Comparison of ENCODE assay signal across 10 cellular contexts in genomic region chr2:232365621-232366321, GRCh38. TPM values are rescaled to one million over a fixed set of nuclear protein-coding genes. Genes with fewer than 3 reads are reported as not detected.
A peak's percentile ranks its signal among the peaks of the same experiment; 100 is the strongest.
DNase-seq lines count a peak whose midpoint lies in the region; ATAC-seq, FAIRE-seq and TF ChIP-seq lines count a peak whose summit lies in the region.
"Had no signal": no experiment of that assay in that cellular context is flagged by ENCODE, and none has a peak within 500 bp of the region (broad histone marks: within the 10 kb centered on the region; RNA-seq: fewer than 3 reads in every experiment).

No MANE protein-coding gene starts in this region.

- CTCF ChIA-PET in HepG2 (lab: Yijun Ruan, JAX; ENCODE audit: low intra/inter-chr PET ratio, low total read pairs) = interaction anchor here (0.9 kb wide), 1 partner anchor 460 kb away, joined by 4 read pairs; no protein-coding TSS in a partner anchor

- intact Hi-C loops in HepG2 (cut with micrococcal nuclease; ENCODE audit: unreplicated experiment) = loop anchor here (1.0 kb wide), 1 partner anchor 459 kb away; no protein-coding TSS in a partner anchor

- no peaks in the 10 kb centered on the region for H4K20me1 ChIP-seq in HepG2 (ENCODE audit: insufficient read depth, low read length)

- peak overlapping the region; percentile 40 for H3K4me2 ChIP-seq in HepG2 (ENCODE audit: low read depth, low read length)

- H3K79me2 ChIP-seq in HepG2 (ENCODE audit: insufficient read depth, low read length) = no peaks in the 10 kb centered on the region

- no TSS peak for BruUV-seq in HepG2 (replicated peaks; lab: Mats Ljungman, UMichigan)

- no peaks in the 10 kb centered on the region for H3K27me3 Mint-ChIP-seq in T-helper 2 cell treated with Interferon-gamma antibody and Interleukin-4, amounts not matched to agents 5 μg/mL and 100 μg/mL, for 36 hours (ENCODE audit: low read depth)

- H3K27me3 ChIP-seq in HepG2 (ENCODE audit: control insufficient read depth in 1 of 2, insufficient read depth in 2 of 2, low read length in 2 of 2) = peaks cover 0 to 15% of the 10 kb centered on the region in 2 experiments; a peak in 3 of 5 replicates

- DNase-seq in ELR (ENCODE audit: low read depth) (peak; percentile 64), amniotic epithelial cell (ENCODE audit: low read depth) (peak; percentile 94), HepG2 (ENCODE audit: low spot score) (peak; percentile 62), NCI-H128 (lab: John Stamatoyannopoulos, UW; ENCODE audit: unreplicated experiment) (no peak), NCI-H526 treated with DMSO at 0.1 percent for 48 hours (lab: John Stamatoyannopoulos, UW) (no peak)
- no peak for DNase-seq in effector CD4-positive, alpha-beta T cell
- no peak for DNase-seq in T-helper 2 cell treated with Interferon-gamma antibody and Interleukin-4, amounts not matched to agents 5 μg/mL and 100 μg/mL, for 36 hours (ENCODE audit: low spot score)

- H3K9me3 Mint-ChIP-seq in T-helper 2 cell treated with Interferon-gamma antibody and Interleukin-4, amounts not matched to agents 5 μg/mL and 100 μg/mL, for 36 hours = no peaks in the 10 kb centered on the region

- TF ChIP-seq POLR2A in HepG2 (IDR thresholded peaks at IDR 0.05; ENCODE audit: insufficient read depth in 1 of 2, low read depth in 2 of 2, low read length in 2 of 2) = no peak

- peak; percentile 64 for FAIRE-seq in HepG2 (lab: Jason Lieb, UNC)
- FAIRE-seq: TTC549 had no signal

- WGBS in HepG2 (ENCODE audit: low lambda C conversion rate) = 47% methylated on average over 16 of the region's 20 CpGs

- ATAC-seq in HepG2 = peak; percentile 85

- H3K27ac Mint-ChIP-seq in T-helper 2 cell treated with Interferon-gamma antibody and Interleukin-4, amounts not matched to agents 5 μg/mL and 100 μg/mL, for 36 hours = no peak overlapping the region

- H3K27ac ChIP-seq in HepG2 (ENCODE audit: extremely low read length, insufficient read depth, low read length) = no peak overlapping the region

- no peaks in the 10 kb centered on the region for H3K36me3 ChIP-seq in HepG2 (replicated peaks in 1 of 2; ENCODE audit: control insufficient read depth in 1 of 2, insufficient read depth in 2 of 2, low read length in 2 of 2)

- H2AFZ ChIP-seq in HepG2 (ENCODE audit: low read length) = no peak overlapping the region

- no peak overlapping the region for H3K4me3 Mint-ChIP-seq in T-helper 2 cell treated with Interferon-gamma antibody and Interleukin-4, amounts not matched to agents 5 μg/mL and 100 μg/mL, for 36 hours

- TF ChIP-seq RAD21 in Ishikawa (IDR thresholded peaks at IDR 0.05; ENCODE audit: low read depth) (peak; percentile 64; the same call in 1 of the 2 replicates), HepG2 (CRISPR knock-in tag; IDR thresholded peaks at IDR 0.05) (peak; percentile 70)

- peak; percentile 78 for TF ChIP-seq CTCF in HepG2 (CRISPR knock-in tag; IDR thresholded peaks at IDR 0.05)

- no peaks in the 10 kb centered on the region; the same call in 1 of the 2 replicates for H3K9me3 ChIP-seq in HepG2 (ENCODE audit: low read length)

- no peaks in the 10 kb centered on the region for H3K36me3 Mint-ChIP-seq in T-helper 2 cell treated with Interferon-gamma antibody and Interleukin-4, amounts not matched to agents 5 μg/mL and 100 μg/mL, for 36 hours (ENCODE audit: low read depth)

- TF ChIP-seq EP300 in Ishikawa (IDR thresholded peaks at IDR 0.05; ENCODE audit: borderline replicate concordance) = no peak
- no peak for TF ChIP-seq EP300 in HepG2 (IDR thresholded peaks at IDR 0.05; ENCODE audit: low read depth in 2 of 2, low read length in 2 of 2)
- no peak for TF ChIP-seq EP300 in HepG2 (CRISPR knock-in tag; IDR thresholded peaks at IDR 0.05; ENCODE audit: borderline replicate concordance)

- peaks cover 15% of the 10 kb centered on the region for H3K4me1 Mint-ChIP-seq in T-helper 2 cell treated with Interferon-gamma antibody and Interleukin-4, amounts not matched to agents 5 μg/mL and 100 μg/mL, for 36 hours (ENCODE audit: low read depth)

- no peak overlapping the region for H3K9ac ChIP-seq in HepG2 (ENCODE audit: insufficient read depth, low read depth, low read length)

- H3K4me1 ChIP-seq in HepG2 (ENCODE audit: insufficient read depth, low read length) = peaks cover 48% of the 10 kb centered on the region

- H3K4me3 ChIP-seq in HepG2 (replicated peaks in 1 of 3; ENCODE audit: insufficient read depth in 1 of 3, low read depth in 2 of 3, low read length in 3 of 3) = no peak overlapping the region

- in situ Hi-C loops in HepG2 (cut with HindIII; ENCODE audit: extremely low pct_ligation_motif_present, low pct_unique_long_range_greater_than_20kb) = no loop called here

- POLR2A ChIA-PET in HepG2 (lab: Yijun Ruan, JAX) = no interaction called here

TF ChIP-seq in HepG2, 621 proteins besides CTCF, POLR2A, EP300 and RAD21 (continues in another document):
- no peak for TF ChIP-seq LCORL (IDR thresholded peaks at IDR 0.05)
- no peak for TF ChIP-seq LCORL (CRISPR knock-in tag; IDR thresholded peaks at IDR 0.05)
- 0 out of 2 replicates have a peak, but pooled peaks have one; percentile 24 for TF ChIP-seq ETV5 (CRISPR knock-in tag; IDR thresholded peaks at IDR 0.05; ENCODE audit: borderline replicate concordance)
- no peak for TF ChIP-seq HCFC1 (IDR thresholded peaks at IDR 0.05; ENCODE audit: low read depth, low read length)
- TF ChIP-seq MTF2 (CRISPR knock-in tag; IDR thresholded peaks at IDR 0.05; ENCODE audit: borderline replicate concordance) = peak; percentile 67; the same call in 1 of the 2 replicates
- TF ChIP-seq ZNF674 (CRISPR knock-in tag; IDR thresholded peaks at IDR 0.05; ENCODE audit: low read depth) = no peak
- TF ChIP-seq ZMYM3 (CRISPR knock-in tag; IDR thresholded peaks at IDR 0.05) = 0 out of 2 replicates have a peak, but pooled peaks have one; percentile 34

RNA-seq across cellular contexts. Expression of gene ALPP, which starts 12.8 kb away (rescaled TPM):
- not detected in 2 replicates for total RNA-seq in HepG2 (2016; rRNA removed; fragmentation: Illumina TruSeq; extraction: Trizol)
- total RNA-seq in HepG2 (2016; cell fraction: cytosol; rRNA removed; fragmentation: Illumina TruSeq; extraction: Trizol; ENCODE audit: low read depth) = not detected in 2 replicates
- not detected in 2 replicates for total RNA-seq in HepG2 (2016; cell fraction: insoluble cytoplasmic fraction; rRNA removed; fragmentation: Illumina TruSeq; extraction: Trizol)
- not detected in 2 replicates for total RNA-seq in HepG2 (2016; cell fraction: membrane; rRNA removed; fragmentation: Illumina TruSeq; extraction: Trizol)
- not detected in 2 replicates for total RNA-seq in HepG2 (2016; cell fraction: nucleus; rRNA removed; fragmentation: Illumina TruSeq; extraction: Trizol)
- not detected in 2 replicates for polyA plus RNA-seq in HepG2 (2011; rRNA removed)
- polyA plus RNA-seq in HepG2 (2011; cell fraction: cytosol; rRNA removed) = not detected in 2 replicates
- not detected in 2 replicates for polyA plus RNA-seq in HepG2 (2011; cell fraction: nucleus; rRNA removed)
- not detected in 2 replicates for polyA plus RNA-seq in HepG2 (2012)
- polyA plus RNA-seq in HepG2 (2016; cell fraction: cytosol; fragmentation: Illumina TruSeq; extraction: Trizol; ENCODE audit: low read depth) = not detected in 2 replicates
- polyA plus RNA-seq in HepG2 (2016; cell fraction: insoluble cytoplasmic fraction; fragmentation: Illumina TruSeq; extraction: Trizol; ENCODE audit: low read depth) = not detected in 2 replicates
- not detected in 2 replicates for polyA plus RNA-seq in HepG2 (2016; cell fraction: membrane; fragmentation: Illumina TruSeq; extraction: Trizol; ENCODE audit: low read depth)
- not detected in 2 replicates for polyA plus RNA-seq in HepG2 (2016; cell fraction: nucleus; fragmentation: Illumina TruSeq; extraction: Trizol; ENCODE audit: insufficient read depth, low read depth)
- 1.1 TPM in 1 of 2 replicates, not detected in the other for polyA minus RNA-seq in HepG2 (2011; rRNA and poly(A)+ RNA removed; ENCODE audit: low replicate concordance)
- not detected in 2 replicates for polyA minus RNA-seq in HepG2 (2011; cell fraction: cytosol; rRNA and poly(A)+ RNA removed)
- not detected in 2 replicates for polyA minus RNA-seq in HepG2 (2011; cell fraction: nucleus; rRNA and poly(A)+ RNA removed)
- polyA plus RNA-seq: neural cell had no signal

RNA-seq across cellular contexts. Expression of gene ALPG, which starts 40.9 kb away (rescaled TPM):
- not detected in 2 replicates for total RNA-seq in HepG2 (2016; rRNA removed; fragmentation: Illumina TruSeq; extraction: Trizol)
- not detected in 2 replicates for total RNA-seq in HepG2 (2016; cell fraction: cytosol; rRNA removed; fragmentation: Illumina TruSeq; extraction: Trizol; ENCODE audit: low read depth)
- total RNA-seq in HepG2 (2016; cell fraction: insoluble cytoplasmic fraction; rRNA removed; fragmentation: Illumina TruSeq; extraction: Trizol) = not detected in 2 replicates
- not detected in 2 replicates for total RNA-seq in HepG2 (2016; cell fraction: membrane; rRNA removed; fragmentation: Illumina TruSeq; extraction: Trizol)
- not detected in 2 replicates for total RNA-seq in HepG2 (2016; cell fraction: nucleus; rRNA removed; fragmentation: Illumina TruSeq; extraction: Trizol)
- polyA plus RNA-seq in HepG2 (2011; rRNA removed) = not detected in 2 replicates
- not detected in 2 replicates for polyA plus RNA-seq in HepG2 (2011; cell fraction: cytosol; rRNA removed)
- polyA plus RNA-seq in HepG2 (2011; cell fraction: nucleus; rRNA removed) = not detected in 2 replicates
- not detected in 2 replicates for polyA plus RNA-seq in HepG2 (2012)
- not detected in 2 replicates for polyA plus RNA-seq in HepG2 (2016; cell fraction: cytosol; fragmentation: Illumina TruSeq; extraction: Trizol; ENCODE audit: low read depth)
- not detected in 2 replicates for polyA plus RNA-seq in HepG2 (2016; cell fraction: insoluble cytoplasmic fraction; fragmentation: Illumina TruSeq; extraction: Trizol; ENCODE audit: low read depth)
- polyA plus RNA-seq in HepG2 (2016; cell fraction: membrane; fragmentation: Illumina TruSeq; extraction: Trizol; ENCODE audit: low read depth) = not detected in 2 replicates
- not detected in 2 replicates for polyA plus RNA-seq in HepG2 (2016; cell fraction: nucleus; fragmentation: Illumina TruSeq; extraction: Trizol; ENCODE audit: insufficient read depth, low read depth)
- 0.12 TPM in 1 of 2 replicates, not detected in the other for polyA minus RNA-seq in HepG2 (2011; rRNA and poly(A)+ RNA removed; ENCODE audit: low replicate concordance)
- not detected in 2 replicates for polyA minus RNA-seq in HepG2 (2011; cell fraction: cytosol; rRNA and poly(A)+ RNA removed)
- polyA minus RNA-seq in HepG2 (2011; cell fraction: nucleus; rRNA and poly(A)+ RNA removed) = not detected in 2 replicates
- polyA plus RNA-seq: neural cell had no signal

Comparison
In these comparisons a context has a peak if more than half of its experiments do, and no peak if none do; other contexts are left out.
1. DNase-seq: peak in ELR (single experiment), amniotic epithelial cell (single experiment) and HepG2 (single experiment); none in effector CD4-positive, alpha-beta T cell (single experiment), T-helper 2 cell treated with Interferon-gamma antibody and Interleukin-4, amounts not matched to agents 5 μg/mL and 100 μg/mL, for 36 hours (single experiment), NCI-H128 (single experiment) and NCI-H526 treated with DMSO at 0.1 percent for 48 hours (single experiment).